In the genomic region with DNA sequence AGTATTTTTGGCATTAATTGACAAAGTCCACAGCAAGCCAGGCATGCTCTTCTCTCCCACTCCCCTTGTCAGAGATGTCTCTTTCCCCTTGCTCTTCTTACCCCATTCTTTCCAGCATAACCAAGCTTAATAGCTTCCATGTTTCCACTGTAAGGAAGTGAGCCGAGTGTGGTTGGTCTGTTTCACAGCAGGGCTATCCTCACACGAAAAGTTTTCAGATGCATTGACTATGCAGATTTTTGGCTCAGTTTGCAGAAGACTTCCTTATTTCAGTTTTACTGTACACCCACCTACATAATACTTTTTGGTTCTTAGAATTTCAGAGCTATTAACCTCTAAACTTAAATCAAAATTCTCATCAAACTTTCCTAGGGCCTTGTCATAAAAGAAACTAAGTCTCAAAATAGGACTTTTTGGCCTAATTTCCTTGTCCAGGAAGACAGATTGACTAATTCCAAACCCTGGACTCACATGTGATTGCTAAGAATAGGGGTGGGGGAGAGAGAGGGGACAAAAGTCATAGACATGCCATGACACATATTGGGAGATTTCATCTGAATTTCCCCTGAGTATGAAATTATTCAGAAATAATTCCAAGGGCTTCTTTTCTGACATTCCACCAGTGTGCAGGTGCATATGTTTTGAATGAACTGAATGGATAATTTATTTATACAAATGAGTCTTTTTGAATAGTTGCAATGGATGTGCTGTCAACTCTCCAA, we compare ENCODE assay signal across 10 cellular contexts. TPM values are rescaled to one million over a fixed set of nuclear protein-coding genes. Genes with fewer than 3 reads are reported as not detected.
DNase-seq lines count a peak whose midpoint lies in the region; ATAC-seq and TF ChIP-seq lines count a peak whose summit lies in the region.
"Had no signal": no experiment of that assay in that cellular context is flagged by ENCODE, and none has a peak within 500 bp of the region (broad histone marks: within the 10 kb centered on the region; RNA-seq: fewer than 3 reads in every experiment).

No MANE protein-coding gene starts in this region.

- DNase-seq in GM06990 (ENCODE audit: extremely low read depth, insufficient read length) (peak; percentile 53), NCI-H446 treated with DMSO at 0.1 percent for 48 hours (lab: John Stamatoyannopoulos, UW) (no peak), left colon (no peak), SW480 (ENCODE audit: low spot score) (no peak), SK-N-DZ (ENCODE audit: low spot score) (no peak)

- intact Hi-C loops in left colon (cut with DNase I, micrococcal nuclease), result no loop called here

- H3K27me3 ChIP-seq in GM06990 (replicated peaks; ENCODE audit: control insufficient read depth, insufficient read depth, low read length) (no peaks in the 10 kb centered on the region), OCI-LY3 (ENCODE audit: low read depth, low read length) (0 out of 2 replicates have a peak, but pooled peaks cover 3% of the 10 kb centered on the region)
- H3K27me3 ChIP-seq: suprapubic skin had no signal

- H3K4me2 ChIP-seq in OCI-LY3 (ENCODE audit: low read length), result peak overlapping the region; percentile 79

- H2AFZ ChIP-seq in OCI-LY3 (ENCODE audit: low read depth, low read length), result no peak overlapping the region

- ATAC-seq in GM19043 (IDR thresholded peaks at IDR 0.05; ENCODE audit: low read depth, unreplicated experiment) (peak; percentile 87), HG02938 (IDR thresholded peaks at IDR 0.05; ENCODE audit: unreplicated experiment) (peak; percentile 73), left colon (no peak)

- H3K4me3 ChIP-seq in GM06990 (replicated peaks; ENCODE audit: low read depth, low read length) (no peak overlapping the region), OCI-LY3 (ENCODE audit: low read length) (peak overlapping the region; percentile 55)
- H3K4me3 ChIP-seq: suprapubic skin had no signal

- peak overlapping the region; percentile 92 for H3K27ac ChIP-seq in OCI-LY3 (ENCODE audit: low read length)
- H3K27ac ChIP-seq: suprapubic skin had no signal

- no peaks in the 10 kb centered on the region for H3K9me3 ChIP-seq in OCI-LY3 (ENCODE audit: insufficient read depth, low read length)
- H3K9me3 ChIP-seq: suprapubic skin had no signal

- TF ChIP-seq CTCF in GM06990 (IDR thresholded peaks at IDR 0.05; ENCODE audit: insufficient read depth, low read length, poor library complexity, severe bottlenecking) (no peak), OCI-LY3 (IDR thresholded peaks at IDR 0.05; ENCODE audit: low read depth, low read length) (no peak)

- no peaks in the 10 kb centered on the region for H3K36me3 ChIP-seq in GM06990 (ENCODE audit: control insufficient read depth, insufficient read depth, low read length)
- no peaks in the 10 kb centered on the region for H3K36me3 ChIP-seq in OCI-LY3 (replicated peaks; ENCODE audit: low read depth, low read length)
- H3K36me3 ChIP-seq: suprapubic skin had no signal

- H4K20me1 ChIP-seq in OCI-LY3 (ENCODE audit: insufficient read depth, low read length), result no peaks in the 10 kb centered on the region

- H3K9ac ChIP-seq in OCI-LY3 (ENCODE audit: low read length), result peak overlapping the region; percentile 43; the same call in 1 of the 2 replicates

- H3K4me1 ChIP-seq in OCI-LY3 (ENCODE audit: low read length), result peaks cover 43% of the 10 kb centered on the region

- H3K79me2 ChIP-seq in OCI-LY3 (ENCODE audit: low read length), result no peaks in the 10 kb centered on the region

RNA-seq across cellular contexts. Expression of gene EHF, which starts 7.3 kb away (rescaled TPM):
- total RNA-seq in left colon, result 100 to 1,000 TPM; 226 to 394 TPM
- not detected in 2 replicates for polyA plus RNA-seq in SK-N-DZ (2014; cell fraction: cytosol; rRNA removed)
- polyA plus RNA-seq in SK-N-DZ (2014; cell fraction: nucleus; rRNA removed), result not detected in 2 replicates
- total RNA-seq: activated CD8-positive, alpha-beta memory T cell treated with anti-CD3 and anti-CD28 coated beads for 36 hours had no signal
